In the genomic region with DNA sequence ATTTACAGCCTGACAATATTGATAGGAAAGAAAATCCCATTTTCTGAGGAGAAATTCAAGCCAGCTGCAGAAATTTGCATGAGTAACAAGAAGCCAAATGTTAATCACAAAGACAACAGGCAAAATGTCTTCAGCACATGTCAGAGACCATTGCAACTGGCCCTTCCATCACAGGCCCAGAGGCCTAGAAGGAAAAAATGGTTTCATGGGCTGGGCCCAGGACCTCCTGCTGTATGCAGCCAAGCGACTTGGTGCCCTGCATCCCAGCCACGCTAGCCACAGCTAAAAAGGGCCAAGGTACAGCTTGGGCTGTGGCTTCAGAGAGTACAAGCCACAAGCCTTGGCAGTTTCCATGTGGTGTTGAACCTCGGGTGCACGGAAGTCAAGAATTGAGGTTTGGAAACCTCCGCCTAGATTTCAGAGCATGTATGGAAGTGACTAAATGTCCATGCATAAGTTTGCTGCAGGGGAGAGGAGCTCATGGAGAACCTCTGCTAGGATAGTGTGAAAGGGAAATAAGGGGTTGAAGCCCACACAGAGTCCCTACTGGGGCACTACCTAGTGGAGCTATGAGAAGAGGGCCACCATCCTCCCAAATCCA, we compare ENCODE assay signal across 8 cellular contexts.
"Had no signal": no experiment of that assay in that cellular context is flagged by ENCODE, and none has a peak within 500 bp of the region (broad histone marks: within the 10 kb centered on the region; RNA-seq: fewer than 3 reads in every experiment).

No MANE protein-coding gene starts in this region.

- H3K4me3 ChIP-seq: GM23248, GM23338, HAP-1 had no signal

- H2AFZ ChIP-seq: GM23248, GM23338 had no signal

- DNase-seq: GM23248, GOT3, H7, H9, HCEC 1CT, HFFc6 had no signal

- H3K4me1 ChIP-seq: HAP-1 had no signal

- H3K36me3 ChIP-seq: HAP-1 had no signal

- H3K9ac ChIP-seq: GM23248 had no signal

- H3K27ac ChIP-seq: GM23248 had no signal

- H3K9me3 ChIP-seq: HAP-1 had no signal

- H3K4me2 ChIP-seq: GM23338 had no signal
